32 cellular contexts compared by ENCODE assay signal in genomic region chr9:75023846-75024245, GRCh38. TPM values are rescaled to one million over a fixed set of nuclear protein-coding genes. Genes with fewer than 3 reads are reported as not detected.
DNase-seq lines count a peak whose midpoint lies in the region; ATAC-seq, FAIRE-seq and TF ChIP-seq lines count a peak whose summit lies in the region.
"Had no signal": no experiment of that assay in that cellular context is flagged by ENCODE, and none has a peak within 500 bp of the region (broad histone marks: within the 10 kb centered on the region; RNA-seq: fewer than 3 reads in every experiment).

No MANE protein-coding gene starts in this region.

- peak; percentile 26 for FAIRE-seq in GM12891 (lab: Jason Lieb, UNC)
- FAIRE-seq: colon, H1 had no signal

- H3K4me3 ChIP-seq in hepatocyte (no peak overlapping the region), MG63 (no peak overlapping the region)
- H3K4me3 ChIP-seq: adrenal gland, heart right ventricle, smooth muscle cell, thoracic aorta had no signal

- H3K9me3 ChIP-seq in hepatocyte (ENCODE audit: low read depth) (no peaks in the 10 kb centered on the region), MG63 (no peaks in the 10 kb centered on the region)
- H3K9me3 ChIP-seq: adrenal gland, heart right ventricle, thoracic aorta had no signal

- H3K27me3 ChIP-seq in hepatocyte (no peaks in the 10 kb centered on the region), MG63 (no peaks in the 10 kb centered on the region)
- H3K27me3 ChIP-seq: adrenal gland, brain microvascular endothelial cell, heart right ventricle had no signal

- peaks cover 25% of the 10 kb centered on the region for H3K36me3 Mint-ChIP-seq in activated naive CD4-positive, alpha-beta T cell treated with anti-CD3 and anti-CD28 coated beads for 36 hours (ENCODE audit: low read depth)
- H3K36me3 Mint-ChIP-seq in activated CD8-positive, alpha-beta T cell treated with anti-CD3 and anti-CD28 coated beads for 36 hours (ENCODE audit: low read depth): peaks cover 47% of the 10 kb centered on the region
- peaks cover 14% of the 10 kb centered on the region for H3K36me3 Mint-ChIP-seq in mesothelial cell of epicardium

- H3K9me2 ChIP-seq in hepatocyte (replicated peaks; ENCODE audit: insufficient read depth): no peaks in the 10 kb centered on the region

- no peaks in the 10 kb centered on the region for H3K27me3 Mint-ChIP-seq in activated naive CD4-positive, alpha-beta T cell treated with anti-CD3 and anti-CD28 coated beads for 36 hours (ENCODE audit: low read depth)
- no peaks in the 10 kb centered on the region for H3K27me3 Mint-ChIP-seq in activated CD8-positive, alpha-beta T cell treated with anti-CD3 and anti-CD28 coated beads for 36 hours
- no peaks in the 10 kb centered on the region for H3K27me3 Mint-ChIP-seq in mesothelial cell of epicardium (ENCODE audit: low read depth)
- H3K27me3 Mint-ChIP-seq: activated B cell treated with CpG ODN at 0.5 μM for 24 hours; B cell; naive B cell; stimulated activated memory B cell treated with anti-CD40 and anti-IgM and Interleukin-4, amounts not matched to agents 10 μg/mL and 1 μg/mL and 100 μg/mL, for 72 hours had no signal

- peaks cover 4% of the 10 kb centered on the region for H4K20me1 ChIP-seq in hepatocyte (ENCODE audit: insufficient read depth, poor library complexity, severe bottlenecking)

- no peak for TF ChIP-seq CTCF in activated CD8-positive, alpha-beta T cell treated with anti-CD3 and anti-CD28 coated beads for 36 hours (IDR thresholded peaks at IDR 0.05)
- TF ChIP-seq CTCF in mesothelial cell of epicardium (IDR thresholded peaks at IDR 0.05; ENCODE audit: unreplicated experiment) (no peak), hepatocyte (IDR thresholded peaks at IDR 0.05; ENCODE audit: poor library complexity) (no peak)

- POLR2A ChIA-PET in activated CD8-positive, alpha-beta T cell treated with anti-CD3 and anti-CD28 coated beads for 36 hours (lab: Charles Lee): interaction anchor here (0.6 to 1.6 kb wide), 2 partner anchors 11 to 124 kb away, joined by 3 to 7 read pairs; no protein-coding TSS in a partner anchor

- peak; percentile 6 for ATAC-seq in activated CD8-positive, alpha-beta T cell treated with anti-CD3 and anti-CD28 coated beads for 36 hours
- ATAC-seq: heart right ventricle; left colon; stimulated activated memory B cell treated with anti-CD40 and anti-IgM and Interleukin-4, amounts not matched to agents 10 μg/mL and 1 μg/mL and 100 μg/mL, for 72 hours had no signal

- peaks cover 15% of the 10 kb centered on the region for H3K4me1 ChIP-seq in hepatocyte (ENCODE audit: insufficient read depth)

- H3K4me1 Mint-ChIP-seq in activated naive CD4-positive, alpha-beta T cell treated with anti-CD3 and anti-CD28 coated beads for 36 hours (ENCODE audit: low read depth): peaks cover 53% of the 10 kb centered on the region
- H3K4me1 Mint-ChIP-seq in activated CD8-positive, alpha-beta T cell treated with anti-CD3 and anti-CD28 coated beads for 36 hours (ENCODE audit: low read depth): peaks cover 60% of the 10 kb centered on the region
- H3K4me1 Mint-ChIP-seq in mesothelial cell of epicardium: peaks cover 41% of the 10 kb centered on the region

- no peak overlapping the region for H3K4me2 ChIP-seq in hepatocyte
- H3K4me2 ChIP-seq: smooth muscle cell had no signal

- TF ChIP-seq POLR2A in GM12891 (IDR thresholded peaks at IDR 0.05; ENCODE audit: low read depth, low read length): no peak

- H3K4me3 Mint-ChIP-seq in activated naive CD4-positive, alpha-beta T cell treated with anti-CD3 and anti-CD28 coated beads for 36 hours: no peak overlapping the region
- H3K4me3 Mint-ChIP-seq in activated CD8-positive, alpha-beta T cell treated with anti-CD3 and anti-CD28 coated beads for 36 hours: peak overlapping the region; percentile 16
- H3K4me3 Mint-ChIP-seq in mesothelial cell of epicardium: no peak overlapping the region
- H3K4me3 Mint-ChIP-seq: activated B cell treated with CpG ODN at 0.5 μM for 24 hours; B cell; naive B cell; stimulated activated memory B cell treated with anti-CD40 and anti-IgM and Interleukin-4, amounts not matched to agents 10 μg/mL and 1 μg/mL and 100 μg/mL, for 72 hours had no signal

- peak; percentile 7 for DNase-seq in activated naive CD4-positive, alpha-beta T cell treated with anti-CD3 and anti-CD28 coated beads for 36 hours
- DNase-seq in activated naive CD4-positive, alpha-beta T cell treated with Interleukin-2 at 50 U/mL for 16 hours: no peak
- DNase-seq in GM12891 (ENCODE audit: insufficient read length, low spot score): no peak
- DNase-seq in activated CD8-positive, alpha-beta T cell treated with anti-CD3 and anti-CD28 coated beads for 36 hours: peak; percentile 47
- no peak for DNase-seq in mesothelial cell of epicardium (ENCODE audit: low spot score in 2 of 2, unreplicated experiment in 2 of 2)
- no peak for DNase-seq in OCI-M2 (lab: John Stamatoyannopoulos, UW; ENCODE audit: unreplicated experiment)
- no peak for DNase-seq in hepatocyte (ENCODE audit: low spot score)
- no peak for DNase-seq in MG63
- DNase-seq: activated B cell treated with CpG ODN at 0.5 μM for 24 hours; activated CD4-positive, alpha-beta T cell treated with anti-CD3 and anti-CD28 coated beads, Interleukin-2, amount 50 U/mL, for 48 hours; activated T-cell treated with anti-CD3 and anti-CD28 coated beads, Interleukin-2, amount 50 U/mL, for 48 hours; adrenal gland; brain microvascular endothelial cell; Calu3; DND-41; effector memory CD4-positive, alpha-beta T cell; foreskin fibroblast; heart right ventricle; left colon; naive B cell; NCI-H1105; NCI-H2029 treated with DMSO at 0.1 percent for 48 hours; NCI-H2227 treated with DMSO at 0.1 percent for 48 hours; occipital lobe; stimulated activated CD4-positive, alpha-beta T cell treated with anti-CD3 and anti-CD28 coated beads, Interleukin-2, amount 100 ng/mL, for 24 hours had no signal

- H2AFZ ChIP-seq in hepatocyte: no peak overlapping the region

- no peak overlapping the region for H3K27ac ChIP-seq in hepatocyte
- H3K27ac ChIP-seq: adrenal gland, brain microvascular endothelial cell, heart right ventricle, RWPE1, thoracic aorta had no signal

- no peaks in the 10 kb centered on the region for H3K9me3 Mint-ChIP-seq in activated naive CD4-positive, alpha-beta T cell treated with anti-CD3 and anti-CD28 coated beads for 36 hours
- peaks cover 6% of the 10 kb centered on the region for H3K9me3 Mint-ChIP-seq in activated CD8-positive, alpha-beta T cell treated with anti-CD3 and anti-CD28 coated beads for 36 hours
- no peaks in the 10 kb centered on the region for H3K9me3 Mint-ChIP-seq in mesothelial cell of epicardium
- H3K9me3 Mint-ChIP-seq: activated B cell treated with CpG ODN at 0.5 μM for 24 hours; naive B cell; stimulated activated memory B cell treated with anti-CD40 and anti-IgM and Interleukin-4, amounts not matched to agents 10 μg/mL and 1 μg/mL and 100 μg/mL, for 72 hours had no signal

- peaks cover 78% of the 10 kb centered on the region for H3K79me2 ChIP-seq in hepatocyte

- CTCF ChIA-PET in activated naive CD4-positive, alpha-beta T cell treated with anti-CD3 and anti-CD28 coated beads for 36 hours (lab: Charles Lee): interaction anchor here (0.9 to 1.5 kb wide), 3 partner anchors 54 to 247 kb away, joined by 4 read pairs; no protein-coding TSS in a partner anchor
- CTCF ChIA-PET in activated CD8-positive, alpha-beta T cell treated with anti-CD3 and anti-CD28 coated beads for 36 hours (lab: Charles Lee): interaction anchor here (4.0 kb wide), 1 partner anchor 72 kb away, joined by 23 read pairs; the partner anchor contains the start of gene C9orf40

- no peak overlapping the region for H3K27ac Mint-ChIP-seq in activated naive CD4-positive, alpha-beta T cell treated with anti-CD3 and anti-CD28 coated beads for 36 hours
- peak overlapping the region; percentile 27 for H3K27ac Mint-ChIP-seq in activated CD8-positive, alpha-beta T cell treated with anti-CD3 and anti-CD28 coated beads for 36 hours
- peak overlapping the region; percentile 67 for H3K27ac Mint-ChIP-seq in mesothelial cell of epicardium
- H3K27ac Mint-ChIP-seq: activated B cell treated with CpG ODN at 0.5 μM for 24 hours; B cell; stimulated activated memory B cell treated with anti-CD40 and anti-IgM and Interleukin-4, amounts not matched to agents 10 μg/mL and 1 μg/mL and 100 μg/mL, for 72 hours had no signal

- no peaks in the 10 kb centered on the region for H3K36me3 ChIP-seq in hepatocyte (replicated peaks; ENCODE audit: insufficient read depth, low read depth)
- H3K36me3 ChIP-seq in MG63: no peaks in the 10 kb centered on the region
- H3K36me3 ChIP-seq: adrenal gland, brain microvascular endothelial cell, heart right ventricle, thoracic aorta had no signal

- intact Hi-C loops in activated naive CD4-positive, alpha-beta T cell treated with anti-CD3 and anti-CD28 coated beads for 36 hours (cut with micrococcal nuclease): loop anchor here (10.0 kb wide), 4 partner anchors 161 to 1371 kb away; partner anchors contain the start of genes PCSK5 and RFK
- intact Hi-C loops in activated CD8-positive, alpha-beta T cell treated with anti-CD3 and anti-CD28 coated beads for 36 hours (cut with micrococcal nuclease): loop anchor here (5.0 kb wide), 1 partner anchor 128 kb away; no protein-coding TSS in a partner anchor

TF ChIP-seq in GM12891, 5 proteins besides CTCF, POLR2A, EP300 and RAD21:
- TF ChIP-seq POU2F2 (IDR thresholded peaks at IDR 0.05; ENCODE audit: low read depth, low read length): no peak
- no peak for TF ChIP-seq PAX5 (IDR thresholded peaks at IDR 0.05; ENCODE audit: insufficient read depth, low read length, severe bottlenecking)

RNA-seq across cellular contexts. Expression of gene CARNMT1, which starts 4.2 kb away (rescaled TPM):
- total RNA-seq in activated naive CD4-positive, alpha-beta T cell treated with anti-CD3 and anti-CD28 coated beads for 36 hours: 10 to 100 TPM; 17.7 to 24.0 TPM
- 3.5 TPM for polyA plus RNA-seq in GM12891 (2012; ENCODE audit: low read depth, missing spikeins)
- 10 to 100 TPM; 31.8 to 37.6 TPM for total RNA-seq in activated CD8-positive, alpha-beta T cell treated with anti-CD3 and anti-CD28 coated beads for 36 hours
- total RNA-seq in mesothelial cell of epicardium (22.0 to 27.2 TPM (median 24.2 TPM) in 3 replicates), hepatocyte (37.1 and 45.8 TPM in 2 replicates)
- 9.1 and 14.5 TPM in 2 replicates for polyA plus RNA-seq in hepatocyte
- 8.6 and 19.8 TPM in 2 replicates for total RNA-seq in MG63 (2014; rRNA removed; shearing (Covaris generic); ENCODE audit: low replicate concordance)

Comparison
In these comparisons a context has a peak if more than half of its experiments do, and no peak if none do; other contexts are left out.
1. DNase-seq: peak in activated naive CD4-positive, alpha-beta T cell treated with anti-CD3 and anti-CD28 coated beads for 36 hours (single experiment) and activated CD8-positive, alpha-beta T cell treated with anti-CD3 and anti-CD28 coated beads for 36 hours (single experiment); none in activated naive CD4-positive, alpha-beta T cell treated with Interleukin-2 at 50 U/mL for 16 hours (single experiment), GM12891 (single experiment), mesothelial cell of epicardium (0 of 2), OCI-M2 (single experiment), hepatocyte (single experiment) and MG63 (single experiment).